12 cellular contexts compared by ENCODE assay signal in genomic region chr3:41710646-41711388, GRCh38.
DNase-seq lines count a peak whose midpoint lies in the region; ATAC-seq and TF ChIP-seq lines count a peak whose summit lies in the region.
"Had no signal": no experiment of that assay in that cellular context is flagged by ENCODE, and none has a peak within 500 bp of the region (broad histone marks: within the 10 kb centered on the region; RNA-seq: fewer than 3 reads in every experiment).

No MANE protein-coding gene starts in this region.

- no peaks in the 10 kb centered on the region for H4K20me1 ChIP-seq in GM23338 (replicated peaks; ENCODE audit: insufficient read depth)

- H3K4me3 ChIP-seq in GM23338 (no peak overlapping the region), SJSA1 (peak overlapping the region; percentile 6; the same call in 1 of the 2 replicates)

- H3K36me3 ChIP-seq in GM23338 (ENCODE audit: insufficient read depth) (no peaks in the 10 kb centered on the region), SJSA1 (no peaks in the 10 kb centered on the region)

- no peaks in the 10 kb centered on the region for H3K9me2 ChIP-seq in GM23338 (ENCODE audit: insufficient read depth)

- H2AFZ ChIP-seq in GM23338 = no peak overlapping the region

- H3K79me2 ChIP-seq in GM23338 (replicated peaks; ENCODE audit: insufficient read depth) = no peaks in the 10 kb centered on the region

- ATAC-seq in GM23338 = peak; percentile 97
- ATAC-seq: HepG2 had no signal

- DNase-seq in GM23338 (ENCODE audit: low spot score) = peak; percentile 72
- DNase-seq in SJSA1 (ENCODE audit: low read depth in 1 of 2, low spot score in 2 of 2) = peak; percentile 77 to 88
- DNase-seq in fibroblast of the conjunctiva (ENCODE audit: low read depth) = peak; percentile 61
- DNase-seq in retina = peak; percentile 9
- no peak for DNase-seq in NCI-H510A (lab: John Stamatoyannopoulos, UW)
- no peak for DNase-seq in epidermal melanocyte (ENCODE audit: insufficient read length, low spot score)
- DNase-seq in cerebellar nuclear complex (lab: John Stamatoyannopoulos, UW) = no peak
- no peak for DNase-seq in HT-29 (ENCODE audit: low spot score)
- DNase-seq: activated T-cell treated with anti-CD3 and anti-CD28 coated beads for 4 hours, DMS 273 treated with DMSO at 0.1 percent for 48 hours, occipital lobe had no signal

- H3K27ac ChIP-seq in GM23338 (ENCODE audit: low read depth) (peak overlapping the region; percentile 43), SJSA1 (peak overlapping the region; percentile 83)

- no peak overlapping the region for H3K4me2 ChIP-seq in GM23338

- no peaks in the 10 kb centered on the region for H3K9me3 ChIP-seq in SJSA1 (replicated peaks)

- H3F3A ChIP-seq in GM23338 (replicated peaks; ENCODE audit: low read depth) = no peaks in the 10 kb centered on the region

- no peak for TF ChIP-seq CTCF in GM23338 (conservative IDR thresholded peaks at IDR 0.05; ENCODE audit: low read depth in 2 of 2)

- H3K4me1 ChIP-seq in GM23338 (ENCODE audit: insufficient read depth) (peaks cover 10% of the 10 kb centered on the region), SJSA1 (replicated peaks) (peaks cover 18% of the 10 kb centered on the region)

- peak overlapping the region; percentile 82 for H3K27ac Mint-ChIP-seq in GM23338

- no peaks in the 10 kb centered on the region for H3K27me3 Mint-ChIP-seq in GM23338 (ENCODE audit: insufficient read depth, low read depth, poor library complexity)

- no peaks in the 10 kb centered on the region for H3K9me3 Mint-ChIP-seq in GM23338

- no peak overlapping the region for H3K4me3 Mint-ChIP-seq in GM23338

- peaks cover 16% of the 10 kb centered on the region for H3K4me1 Mint-ChIP-seq in GM23338

- no peaks in the 10 kb centered on the region for H3K36me3 Mint-ChIP-seq in GM23338 (ENCODE audit: low read depth)

- H3K27me3 ChIP-seq in GM23338 (ENCODE audit: insufficient read depth) (no peaks in the 10 kb centered on the region), SJSA1 (replicated peaks) (no peaks in the 10 kb centered on the region)

TF ChIP-seq in GM23338, 12 proteins besides CTCF, POLR2A, EP300 and RAD21:
- no peak for TF ChIP-seq JUNB (IDR thresholded peaks at IDR 0.05; ENCODE audit: unreplicated experiment)
- 0 out of 2 replicates have a peak, but pooled peaks have one; percentile 36 for TF ChIP-seq CREB1 (CRISPR knock-in tag; IDR thresholded peaks at IDR 0.05; ENCODE audit: low read depth)
- TF ChIP-seq, protein P1, sequence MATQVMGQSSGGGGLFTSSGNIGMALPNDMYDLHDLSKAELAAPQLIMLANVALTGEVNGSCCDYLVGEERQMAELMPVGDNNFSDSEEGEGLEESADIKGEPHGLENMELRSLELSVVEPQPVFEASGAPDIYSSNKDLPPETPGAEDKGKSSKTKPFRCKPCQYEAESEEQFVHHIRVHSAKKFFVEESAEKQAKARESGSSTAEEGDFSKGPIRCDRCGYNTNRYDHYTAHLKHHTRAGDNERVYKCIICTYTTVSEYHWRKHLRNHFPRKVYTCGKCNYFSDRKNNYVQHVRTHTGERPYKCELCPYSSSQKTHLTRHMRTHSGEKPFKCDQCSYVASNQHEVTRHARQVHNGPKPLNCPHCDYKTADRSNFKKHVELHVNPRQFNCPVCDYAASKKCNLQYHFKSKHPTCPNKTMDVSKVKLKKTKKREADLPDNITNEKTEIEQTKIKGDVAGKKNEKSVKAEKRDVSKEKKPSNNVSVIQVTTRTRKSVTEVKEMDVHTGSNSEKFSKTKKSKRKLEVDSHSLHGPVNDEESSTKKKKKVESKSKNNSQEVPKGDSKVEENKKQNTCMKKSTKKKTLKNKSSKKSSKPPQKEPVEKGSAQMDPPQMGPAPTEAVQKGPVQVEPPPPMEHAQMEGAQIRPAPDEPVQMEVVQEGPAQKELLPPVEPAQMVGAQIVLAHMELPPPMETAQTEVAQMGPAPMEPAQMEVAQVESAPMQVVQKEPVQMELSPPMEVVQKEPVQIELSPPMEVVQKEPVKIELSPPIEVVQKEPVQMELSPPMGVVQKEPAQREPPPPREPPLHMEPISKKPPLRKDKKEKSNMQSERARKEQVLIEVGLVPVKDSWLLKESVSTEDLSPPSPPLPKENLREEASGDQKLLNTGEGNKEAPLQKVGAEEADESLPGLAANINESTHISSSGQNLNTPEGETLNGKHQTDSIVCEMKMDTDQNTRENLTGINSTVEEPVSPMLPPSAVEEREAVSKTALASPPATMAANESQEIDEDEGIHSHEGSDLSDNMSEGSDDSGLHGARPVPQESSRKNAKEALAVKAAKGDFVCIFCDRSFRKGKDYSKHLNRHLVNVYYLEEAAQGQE (IDR thresholded peaks at IDR 0.05; ENCODE audit: unreplicated experiment) = no peak
- no peak for TF ChIP-seq NANOG (IDR thresholded peaks at IDR 0.05; ENCODE audit: borderline replicate concordance)
- TF ChIP-seq EZH2phosphoT487 (IDR thresholded peaks at IDR 0.05; ENCODE audit: unreplicated experiment) = no peak
- no peak for TF ChIP-seq ZNF114 (CRISPR knock-in tag; IDR thresholded peaks at IDR 0.05)
- TF ChIP-seq, protein P2, sequence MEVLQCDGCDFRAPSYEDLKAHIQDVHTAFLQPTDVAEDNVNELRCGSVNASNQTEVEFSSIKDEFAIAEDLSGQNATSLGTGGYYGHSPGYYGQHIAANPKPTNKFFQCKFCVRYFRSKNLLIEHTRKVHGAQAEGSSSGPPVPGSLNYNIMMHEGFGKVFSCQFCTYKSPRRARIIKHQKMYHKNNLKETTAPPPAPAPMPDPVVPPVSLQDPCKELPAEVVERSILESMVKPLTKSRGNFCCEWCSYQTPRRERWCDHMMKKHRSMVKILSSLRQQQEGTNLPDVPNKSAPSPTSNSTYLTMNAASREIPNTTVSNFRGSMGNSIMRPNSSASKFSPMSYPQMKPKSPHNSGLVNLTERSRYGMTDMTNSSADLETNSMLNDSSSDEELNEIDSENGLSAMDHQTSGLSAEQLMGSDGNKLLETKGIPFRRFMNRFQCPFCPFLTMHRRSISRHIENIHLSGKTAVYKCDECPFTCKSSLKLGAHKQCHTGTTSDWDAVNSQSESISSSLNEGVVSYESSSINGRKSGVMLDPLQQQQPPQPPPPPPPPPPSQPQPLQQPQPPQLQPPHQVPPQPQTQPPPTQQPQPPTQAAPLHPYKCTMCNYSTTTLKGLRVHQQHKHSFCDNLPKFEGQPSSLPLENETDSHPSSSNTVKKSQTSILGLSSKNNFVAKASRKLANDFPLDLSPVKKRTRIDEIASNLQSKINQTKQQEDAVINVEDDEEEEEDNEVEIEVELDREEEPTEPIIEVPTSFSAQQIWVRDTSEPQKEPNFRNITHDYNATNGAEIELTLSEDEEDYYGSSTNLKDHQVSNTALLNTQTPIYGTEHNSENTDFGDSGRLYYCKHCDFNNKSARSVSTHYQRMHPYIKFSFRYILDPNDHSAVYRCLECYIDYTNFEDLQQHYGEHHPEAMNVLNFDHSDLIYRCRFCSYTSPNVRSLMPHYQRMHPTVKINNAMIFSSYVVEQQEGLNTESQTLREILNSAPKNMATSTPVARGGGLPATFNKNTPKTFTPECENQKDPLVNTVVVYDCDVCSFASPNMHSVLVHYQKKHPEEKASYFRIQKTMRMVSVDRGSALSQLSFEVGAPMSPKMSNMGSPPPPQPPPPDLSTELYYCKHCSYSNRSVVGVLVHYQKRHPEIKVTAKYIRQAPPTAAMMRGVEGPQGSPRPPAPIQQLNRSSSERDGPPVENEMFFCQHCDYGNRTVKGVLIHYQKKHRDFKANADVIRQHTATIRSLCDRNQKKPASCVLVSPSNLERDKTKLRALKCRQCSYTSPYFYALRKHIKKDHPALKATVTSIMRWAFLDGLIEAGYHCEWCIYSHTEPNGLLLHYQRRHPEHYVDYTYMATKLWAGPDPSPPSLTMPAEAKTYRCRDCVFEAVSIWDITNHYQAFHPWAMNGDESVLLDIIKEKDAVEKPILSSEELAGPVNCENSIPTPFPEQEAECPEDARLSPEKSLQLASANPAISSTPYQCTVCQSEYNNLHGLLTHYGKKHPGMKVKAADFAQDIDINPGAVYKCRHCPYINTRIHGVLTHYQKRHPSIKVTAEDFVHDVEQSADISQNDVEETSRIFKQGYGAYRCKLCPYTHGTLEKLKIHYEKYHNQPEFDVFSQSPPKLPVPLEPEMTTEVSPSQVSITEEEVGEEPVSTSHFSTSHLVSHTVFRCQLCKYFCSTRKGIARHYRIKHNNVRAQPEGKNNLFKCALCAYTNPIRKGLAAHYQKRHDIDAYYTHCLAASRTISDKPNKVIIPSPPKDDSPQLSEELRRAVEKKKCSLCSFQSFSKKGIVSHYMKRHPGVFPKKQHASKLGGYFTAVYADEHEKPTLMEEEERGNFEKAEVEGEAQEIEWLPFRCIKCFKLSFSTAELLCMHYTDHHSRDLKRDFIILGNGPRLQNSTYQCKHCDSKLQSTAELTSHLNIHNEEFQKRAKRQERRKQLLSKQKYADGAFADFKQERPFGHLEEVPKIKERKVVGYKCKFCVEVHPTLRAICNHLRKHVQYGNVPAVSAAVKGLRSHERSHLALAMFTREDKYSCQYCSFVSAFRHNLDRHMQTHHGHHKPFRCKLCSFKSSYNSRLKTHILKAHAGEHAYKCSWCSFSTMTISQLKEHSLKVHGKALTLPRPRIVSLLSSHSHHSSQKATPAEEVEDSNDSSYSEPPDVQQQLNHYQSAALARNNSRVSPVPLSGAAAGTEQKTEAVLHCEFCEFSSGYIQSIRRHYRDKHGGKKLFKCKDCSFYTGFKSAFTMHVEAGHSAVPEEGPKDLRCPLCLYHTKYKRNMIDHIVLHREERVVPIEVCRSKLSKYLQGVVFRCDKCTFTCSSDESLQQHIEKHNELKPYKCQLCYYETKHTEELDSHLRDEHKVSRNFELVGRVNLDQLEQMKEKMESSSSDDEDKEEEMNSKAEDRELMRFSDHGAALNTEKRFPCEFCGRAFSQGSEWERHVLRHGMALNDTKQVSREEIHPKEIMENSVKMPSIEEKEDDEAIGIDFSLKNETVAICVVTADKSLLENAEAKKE (CRISPR knock-in tag; IDR thresholded peaks at IDR 0.05) = peak; percentile 80

Comparison
In these comparisons a context has a peak if more than half of its experiments do, and no peak if none do; other contexts are left out.
1. DNase-seq: peak in GM23338 (single experiment), SJSA1 (2 of 2), fibroblast of the conjunctiva (single experiment) and retina (single experiment); none in NCI-H510A (single experiment), epidermal melanocyte (single experiment), cerebellar nuclear complex (0 of 2) and HT-29 (single experiment).